8 cellular contexts compared by ENCODE assay signal in genomic region chr3:27532931-27533607, GRCh38. TPM values are rescaled to one million over a fixed set of nuclear protein-coding genes. Genes with fewer than 3 reads are reported as not detected.
DNase-seq lines count a peak whose midpoint lies in the region; ATAC-seq, FAIRE-seq and TF ChIP-seq lines count a peak whose summit lies in the region.

No MANE protein-coding gene starts in this region.

- no peak for FAIRE-seq in astrocyte (lab: Jason Lieb, UNC)

- no peak for DNase-seq in activated CD8-positive, alpha-beta memory T cell treated with anti-CD3 and anti-CD28 coated beads, Interleukin-2, amount 10 ng/mL, durations not matched to agents 7 days and 5 days
- no peak for DNase-seq in activated CD8-positive, alpha-beta memory T cell treated with anti-CD3 and anti-CD28 coated beads, Interleukin-2, amount 50 U/mL, for 48 hours
- DNase-seq in astrocyte (ENCODE audit: low read depth), result peak; percentile 36
- peak; percentile 32 for DNase-seq in iris pigment epithelial cell (ENCODE audit: low read depth)
- no peak for DNase-seq in transverse colon
- no peak for DNase-seq in GM13976 (ENCODE audit: low spot score)

- H3K27ac ChIP-seq in astrocyte (ENCODE audit: low read depth, low read length), result peak overlapping the region; percentile 99
- H3K27ac ChIP-seq in transverse colon, result peak overlapping the region; percentile 67 to 79 (median 70)

- no peaks in the 10 kb centered on the region for H3K36me3 Mint-ChIP-seq in activated CD8-positive, alpha-beta memory T cell treated with anti-CD3 and anti-CD28 coated beads, Interleukin-2, amount 10 ng/mL, durations not matched to agents 7 days and 5 days
- H3K36me3 Mint-ChIP-seq in astrocyte (ENCODE audit: low read depth, unreplicated experiment), result no peaks in the 10 kb centered on the region

- no peaks in the 10 kb centered on the region for H4K20me1 ChIP-seq in astrocyte (ENCODE audit: insufficient read depth, low read length)

- in situ Hi-C loops in transverse colon (cut with MboI; ENCODE audit: low pct_ligation_motif_present in 1 of 4, low pct_unique_long_range_greater_than_20kb in 1 of 4, low sequenced_read_pairs in 3 of 4), result no loop called here
- in situ Hi-C loops in GM13976 (cut with MboI; ENCODE audit: low sequenced_read_pairs, unreplicated experiment), result no loop called here

- H3K27me3 ChIP-seq in astrocyte (ENCODE audit: insufficient read depth, low read length), result no peaks in the 10 kb centered on the region
- H3K27me3 ChIP-seq in transverse colon, result no peaks in the 10 kb centered on the region

- intact Hi-C loops in transverse colon (cut with DNase I; ENCODE audit: low total_unique reads), result no loop called here

- no peaks in the 10 kb centered on the region for H3K9me3 ChIP-seq in astrocyte (ENCODE audit: insufficient read depth, low read depth, low read length)
- H3K9me3 ChIP-seq in transverse colon, result no peaks in the 10 kb centered on the region

- no peak for TF ChIP-seq CTCF in astrocyte (IDR thresholded peaks at IDR 0.05; ENCODE audit: insufficient read depth, low read depth, low read length)
- no peak for TF ChIP-seq CTCF in transverse colon (IDR thresholded peaks at IDR 0.05)
- no peak for TF ChIP-seq CTCF in GM13976 (IDR thresholded peaks at IDR 0.05; ENCODE audit: borderline replicate concordance, control extremely low read depth, extremely low read depth, insufficient read depth, missing control alignments)

- ATAC-seq in activated CD8-positive, alpha-beta memory T cell treated with anti-CD3 and anti-CD28 coated beads, Interleukin-2, amount 10 ng/mL, durations not matched to agents 7 days and 5 days, result no peak
- ATAC-seq in HG03520 (IDR thresholded peaks at IDR 0.05; ENCODE audit: unreplicated experiment) (no peak), HG02678 (IDR thresholded peaks at IDR 0.05; ENCODE audit: unreplicated experiment) (no peak)

- peak overlapping the region; percentile 96 for H3K27ac Mint-ChIP-seq in activated CD8-positive, alpha-beta memory T cell treated with anti-CD3 and anti-CD28 coated beads, Interleukin-2, amount 10 ng/mL, durations not matched to agents 7 days and 5 days
- peak overlapping the region; percentile 90 for H3K27ac Mint-ChIP-seq in astrocyte (ENCODE audit: unreplicated experiment)

- peak overlapping the region; percentile 82 for H3K9ac ChIP-seq in astrocyte (ENCODE audit: low read length)

- no peaks in the 10 kb centered on the region for H3K79me2 ChIP-seq in astrocyte (ENCODE audit: insufficient read depth, low read length)

- H3K4me3 ChIP-seq in astrocyte (ENCODE audit: insufficient read depth, low read depth, low read length) (no peak overlapping the region), transverse colon (no peak overlapping the region)

- H3K9me3 Mint-ChIP-seq in activated CD8-positive, alpha-beta memory T cell treated with anti-CD3 and anti-CD28 coated beads, Interleukin-2, amount 10 ng/mL, durations not matched to agents 7 days and 5 days (ENCODE audit: low read depth), result no peaks in the 10 kb centered on the region
- no peaks in the 10 kb centered on the region for H3K9me3 Mint-ChIP-seq in astrocyte (ENCODE audit: unreplicated experiment)

- CTCF ChIA-PET in activated CD8-positive, alpha-beta memory T cell treated with anti-CD3 and anti-CD28 coated beads, Interleukin-2, amount 10 ng/mL, durations not matched to agents 7 days and 5 days (lab: Charles Lee), result interaction anchor here (1.2 kb wide), 1 partner anchor 49 kb away, joined by 3 read pairs; the partner anchor contains the start of gene SLC4A7

- 55 to 56% methylated on average over 5 to 6 of the region's 6 CpGs for WGBS in transverse colon (ENCODE audit: low coverage in 1 of 2), 2 donors

- peak overlapping the region; percentile 77 for H3K4me2 ChIP-seq in astrocyte (ENCODE audit: low read length)

- TF ChIP-seq EP300 in transverse colon (IDR thresholded peaks at IDR 0.05; ENCODE audit: low read depth), result no peak

- peak overlapping the region; percentile 15 for H2AFZ ChIP-seq in astrocyte (ENCODE audit: low read depth, low read length)

- H3K27me3 Mint-ChIP-seq in activated CD8-positive, alpha-beta memory T cell treated with anti-CD3 and anti-CD28 coated beads, Interleukin-2, amount 10 ng/mL, durations not matched to agents 7 days and 5 days, result no peaks in the 10 kb centered on the region
- no peaks in the 10 kb centered on the region for H3K27me3 Mint-ChIP-seq in astrocyte (ENCODE audit: low read depth, unreplicated experiment)

- no peak overlapping the region for H3K4me3 Mint-ChIP-seq in activated CD8-positive, alpha-beta memory T cell treated with anti-CD3 and anti-CD28 coated beads, Interleukin-2, amount 10 ng/mL, durations not matched to agents 7 days and 5 days
- H3K4me3 Mint-ChIP-seq in astrocyte (ENCODE audit: unreplicated experiment), result no peak overlapping the region

- H3K36me3 ChIP-seq in astrocyte (ENCODE audit: insufficient read depth, low read length) (no peaks in the 10 kb centered on the region), transverse colon (no peaks in the 10 kb centered on the region)

- H3K4me1 Mint-ChIP-seq in activated CD8-positive, alpha-beta memory T cell treated with anti-CD3 and anti-CD28 coated beads, Interleukin-2, amount 10 ng/mL, durations not matched to agents 7 days and 5 days, result peaks cover 25% of the 10 kb centered on the region
- H3K4me1 Mint-ChIP-seq in astrocyte (ENCODE audit: low read depth, unreplicated experiment), result peaks cover 41% of the 10 kb centered on the region

- H3K4me1 ChIP-seq in astrocyte (ENCODE audit: insufficient read depth, low read length), result peaks cover 41% of the 10 kb centered on the region
- H3K4me1 ChIP-seq in transverse colon, result peaks cover 4 to 26% (median 10%) of the 10 kb centered on the region in 4 donors

- TF ChIP-seq POLR2A in transverse colon (IDR thresholded peaks at IDR 0.05), result no peak

RNA-seq across cellular contexts. Expression of gene SLC4A7, which starts 48.9 kb away (rescaled TPM):
- 10 to 100 TPM; 55.0 to 57.5 TPM for total RNA-seq in activated CD8-positive, alpha-beta memory T cell treated with anti-CD3 and anti-CD28 coated beads, Interleukin-2, amount 10 ng/mL, durations not matched to agents 7 days and 5 days
- total RNA-seq in astrocyte (66.7 and 68.7 TPM in 2 replicates), transverse colon (10 to 100 TPM; 22.7 to 45.6 (median 35.4) TPM)

Comparison
In these comparisons a context has a peak if more than half of its experiments do, and no peak if none do; other contexts are left out.
1. DNase-seq: peak in astrocyte (single experiment) and iris pigment epithelial cell (single experiment); none in activated CD8-positive, alpha-beta memory T cell treated with anti-CD3 and anti-CD28 coated beads, Interleukin-2, amount 10 ng/mL, durations not matched to agents 7 days and 5 days (single experiment), activated CD8-positive, alpha-beta memory T cell treated with anti-CD3 and anti-CD28 coated beads, Interleukin-2, amount 50 U/mL, for 48 hours (single experiment), transverse colon (single experiment) and GM13976 (single experiment).